ENCODE assay signal across 22 cellular contexts in genomic region chr10:644943-645334, GRCh38. TPM values are rescaled to one million over a fixed set of nuclear protein-coding genes. Genes with fewer than 3 reads are reported as not detected.
DNase-seq lines count a peak whose midpoint lies in the region; ATAC-seq, FAIRE-seq and TF ChIP-seq lines count a peak whose summit lies in the region.
"Had no signal": no experiment of that assay in that cellular context is flagged by ENCODE, and none has a peak within 500 bp of the region (broad histone marks: within the 10 kb centered on the region; RNA-seq: fewer than 3 reads in every experiment).

No MANE protein-coding gene starts in this region.

- no peaks in the 10 kb centered on the region for H4K20me1 ChIP-seq in HepG2 (ENCODE audit: insufficient read depth, low read length)

- H3K4me2 ChIP-seq in HepG2 (ENCODE audit: low read depth, low read length) = no peak overlapping the region
- H3K4me2 ChIP-seq: BLaER1 treated with 17β-estradiol and CSF1 and Interleukin-3, amounts not matched to agents 10 nM and 100 nM; GM23338 had no signal

- H3K79me2 ChIP-seq in HepG2 (ENCODE audit: insufficient read depth, low read length) = peaks cover 11% of the 10 kb centered on the region

- H3K4me3 Mint-ChIP-seq in type B pancreatic cell = no peak overlapping the region
- no peak overlapping the region for H3K4me3 Mint-ChIP-seq in activated CD8-positive, alpha-beta T cell treated with anti-CD3 and anti-CD28 coated beads for 36 hours
- H3K4me3 Mint-ChIP-seq: CD14-positive monocyte; CD4-positive, alpha-beta T cell; CD8-positive, alpha-beta memory T cell; GM23338; H9; HFFc6 had no signal

- H3K36me3 Mint-ChIP-seq in type B pancreatic cell = peaks cover 18% of the 10 kb centered on the region
- H3K36me3 Mint-ChIP-seq in activated CD8-positive, alpha-beta T cell treated with anti-CD3 and anti-CD28 coated beads for 36 hours (ENCODE audit: low read depth) = no peaks in the 10 kb centered on the region
- H3K36me3 Mint-ChIP-seq: CD14-positive monocyte; CD8-positive, alpha-beta memory T cell had no signal

- no peak for FAIRE-seq in HepG2 (lab: Jason Lieb, UNC)
- FAIRE-seq: D721Med, GM12878 had no signal

- peaks cover 12% of the 10 kb centered on the region for H3K4me1 ChIP-seq in HepG2 (ENCODE audit: insufficient read depth, low read length)
- H3K4me1 ChIP-seq in right lobe of liver = no peaks in the 10 kb centered on the region
- H3K4me1 ChIP-seq: BE2C had no signal

- peaks cover 10% of the 10 kb centered on the region for H3K4me1 Mint-ChIP-seq in type B pancreatic cell (ENCODE audit: unreplicated experiment)
- no peaks in the 10 kb centered on the region for H3K4me1 Mint-ChIP-seq in activated CD8-positive, alpha-beta T cell treated with anti-CD3 and anti-CD28 coated beads for 36 hours (ENCODE audit: low read depth)
- H3K4me1 Mint-ChIP-seq: CD14-positive monocyte; CD8-positive, alpha-beta memory T cell had no signal

- no peak overlapping the region for H3K27ac ChIP-seq in HepG2 (ENCODE audit: extremely low read length, insufficient read depth, low read length)
- peak overlapping the region in 1 of 3 donors; percentile 13 for H3K27ac ChIP-seq in right lobe of liver
- H3K27ac ChIP-seq: BLaER1 treated with 17β-estradiol and CSF1 and Interleukin-3, amounts not matched to agents 10 nM and 100 nM had no signal

- H3K27me3 Mint-ChIP-seq in type B pancreatic cell = no peaks in the 10 kb centered on the region
- H3K27me3 Mint-ChIP-seq in activated CD8-positive, alpha-beta T cell treated with anti-CD3 and anti-CD28 coated beads for 36 hours = no peaks in the 10 kb centered on the region
- H3K27me3 Mint-ChIP-seq: CD4-positive, alpha-beta T cell had no signal

- no peaks in the 10 kb centered on the region for H3K9me3 ChIP-seq in HepG2 (ENCODE audit: low read length)
- no peaks in the 10 kb centered on the region for H3K9me3 ChIP-seq in right lobe of liver
- H3K9me3 ChIP-seq: BE2C had no signal

- in situ Hi-C loops in HepG2 (cut with HindIII; ENCODE audit: extremely low pct_ligation_motif_present, low pct_unique_long_range_greater_than_20kb) = no loop called here

- peak overlapping the region; percentile 88 for H3K27ac Mint-ChIP-seq in type B pancreatic cell
- no peak overlapping the region for H3K27ac Mint-ChIP-seq in activated CD8-positive, alpha-beta T cell treated with anti-CD3 and anti-CD28 coated beads for 36 hours
- H3K27ac Mint-ChIP-seq: CD14-positive monocyte; CD4-positive, alpha-beta T cell; CD8-positive, alpha-beta memory T cell; GM23338; HFFc6 had no signal

- H2AFZ ChIP-seq in HepG2 (ENCODE audit: low read length) = no peak overlapping the region
- H2AFZ ChIP-seq: GM23338 had no signal

- H3K9me3 Mint-ChIP-seq in type B pancreatic cell = no peaks in the 10 kb centered on the region
- no peaks in the 10 kb centered on the region for H3K9me3 Mint-ChIP-seq in activated CD8-positive, alpha-beta T cell treated with anti-CD3 and anti-CD28 coated beads for 36 hours
- H3K9me3 Mint-ChIP-seq: CD4-positive, alpha-beta T cell had no signal

- POLR2A ChIA-PET in HepG2 (lab: Yijun Ruan, JAX) = no interaction called here
- POLR2A ChIA-PET in activated CD8-positive, alpha-beta T cell treated with anti-CD3 and anti-CD28 coated beads for 36 hours (lab: Charles Lee) = no interaction called here

- intact Hi-C loops in HepG2 (cut with micrococcal nuclease; ENCODE audit: unreplicated experiment) (loop anchor here (1.0 kb wide), 1 partner anchor 48 kb away; no protein-coding TSS in a partner anchor), right lobe of liver (cut with DNase I) (no loop called here)
- intact Hi-C loops in activated CD8-positive, alpha-beta T cell treated with anti-CD3 and anti-CD28 coated beads for 36 hours (cut with micrococcal nuclease) = no loop called here

- no peak overlapping the region for H3K9ac ChIP-seq in HepG2 (ENCODE audit: insufficient read depth, low read depth, low read length)
- H3K9ac ChIP-seq: BLaER1 treated with 17β-estradiol and CSF1 and Interleukin-3, amounts not matched to agents 10 nM and 100 nM had no signal

- no peak for TF ChIP-seq RAD21 in HepG2 (CRISPR knock-in tag; IDR thresholded peaks at IDR 0.05)

- H3K4me3 ChIP-seq in HepG2 (replicated peaks in 1 of 3; ENCODE audit: insufficient read depth in 1 of 3, low read depth in 2 of 3, low read length in 3 of 3) = no peak overlapping the region
- no peak overlapping the region for H3K4me3 ChIP-seq in right lobe of liver
- H3K4me3 ChIP-seq: BLaER1 treated with 17β-estradiol and CSF1 and Interleukin-3, amounts not matched to agents 10 nM and 100 nM; GM12878; GM23338 had no signal

- DNase-seq in HepG2 (ENCODE audit: low spot score) = no peak
- DNase-seq in right lobe of liver = no peak
- DNase-seq in mesenteric fat pad (ENCODE audit: low spot score) = peak; percentile 30
- DNase-seq in type B pancreatic cell (ENCODE audit: extremely low spot score, unreplicated experiment) = no peak
- DNase-seq in AG08396 (ENCODE audit: low spot score) = no peak
- DNase-seq in activated CD8-positive, alpha-beta T cell treated with anti-CD3 and anti-CD28 coated beads for 36 hours = no peak
- DNase-seq: AML-193; BE2C; CD4-positive, alpha-beta T cell; CD8-positive, alpha-beta memory T cell; DMS 273 treated with DMSO at 0.1 percent for 48 hours; DMS79; EL; GDM1; H9; HFFc6 had no signal

- CTCF ChIA-PET in HepG2 (lab: Yijun Ruan, JAX; ENCODE audit: low intra/inter-chr PET ratio, low total read pairs) = no interaction called here
- CTCF ChIA-PET in activated CD8-positive, alpha-beta T cell treated with anti-CD3 and anti-CD28 coated beads for 36 hours (lab: Charles Lee) = no interaction called here

- TF ChIP-seq POLR2A in HepG2 (IDR thresholded peaks at IDR 0.05; ENCODE audit: insufficient read depth in 1 of 2, low read depth in 2 of 2, low read length in 2 of 2) = no peak
- TF ChIP-seq POLR2A in right lobe of liver (IDR thresholded peaks at IDR 0.05) = no peak

- TF ChIP-seq EP300 in HepG2 (IDR thresholded peaks at IDR 0.05; ENCODE audit: low read depth in 2 of 2, low read length in 2 of 2) (no peak), HepG2 (CRISPR knock-in tag; IDR thresholded peaks at IDR 0.05; ENCODE audit: borderline replicate concordance) (no peak)

- H3K27me3 ChIP-seq in HepG2 (ENCODE audit: control insufficient read depth in 1 of 2, insufficient read depth in 2 of 2, low read length in 2 of 2) (no peaks in the 10 kb centered on the region), right lobe of liver (no peaks in the 10 kb centered on the region)
- H3K27me3 ChIP-seq: BE2C; BLaER1 treated with 17β-estradiol and CSF1 and Interleukin-3, amounts not matched to agents 10 nM and 100 nM had no signal

- no TSS peak for BruUV-seq in HepG2 (replicated peaks; lab: Mats Ljungman, UMichigan)

- H3K36me3 ChIP-seq in HepG2 (replicated peaks in 1 of 2; ENCODE audit: control insufficient read depth in 1 of 2, insufficient read depth in 2 of 2, low read length in 2 of 2) = no peaks in the 10 kb centered on the region
- no peaks in the 10 kb centered on the region for H3K36me3 ChIP-seq in right lobe of liver
- H3K36me3 ChIP-seq: BE2C had no signal

- WGBS in HepG2 (ENCODE audit: low lambda C conversion rate) = 91% methylated on average over 5 of the region's 5 CpGs
- 96% methylated on average over 3 of the region's 5 CpGs for WGBS in right lobe of liver (ENCODE audit: insufficient coverage, low coverage, low lambda C conversion rate, missing lambda C conversion rate)

- ATAC-seq in HepG2 = no peak
- no peak for ATAC-seq in right lobe of liver
- ATAC-seq in activated CD8-positive, alpha-beta T cell treated with anti-CD3 and anti-CD28 coated beads for 36 hours = no peak
- ATAC-seq: GM12878, GM23338, HCT116 had no signal

- TF ChIP-seq CTCF in HepG2 (CRISPR knock-in tag; IDR thresholded peaks at IDR 0.05) (no peak), right lobe of liver (IDR thresholded peaks at IDR 0.05) (no peak), type B pancreatic cell (conservative IDR thresholded peaks at IDR 0.05) (no peak)
- no peak for TF ChIP-seq CTCF in activated CD8-positive, alpha-beta T cell treated with anti-CD3 and anti-CD28 coated beads for 36 hours (IDR thresholded peaks at IDR 0.05)

TF ChIP-seq in HepG2, 621 proteins besides CTCF, POLR2A, EP300 and RAD21:
- TF ChIP-seq TARDBP (CRISPR knock-in tag; IDR thresholded peaks at IDR 0.05) = no peak
- peak; percentile 98; the same call in 1 of the 2 replicates for TF ChIP-seq ZNF34 (CRISPR knock-in tag; IDR thresholded peaks at IDR 0.05; ENCODE audit: borderline replicate concordance)
TF ChIP-seq in HepG2: peak in this region for 1.

RNA-seq across cellular contexts. Expression of gene DIP2C, which starts 44.5 kb away (rescaled TPM):
- total RNA-seq in HepG2 (2016; rRNA removed; fragmentation: Illumina TruSeq; extraction: Trizol) (2.2 and 2.7 TPM in 2 replicates), right lobe of liver (10 to 100 TPM in 5 of 6 experiments, 1 to 10 TPM in 1; 8.0 to 13.5 (median 11.7) TPM), mesenteric fat pad (38.5 TPM), type B pancreatic cell (ENCODE audit: low replicate concordance) (22.6 and 23.1 TPM in 2 replicates)
- 4.0 and 4.2 TPM in 2 replicates for total RNA-seq in HepG2 (2016; cell fraction: cytosol; rRNA removed; fragmentation: Illumina TruSeq; extraction: Trizol; ENCODE audit: low read depth)
- total RNA-seq in HepG2 (2016; cell fraction: insoluble cytoplasmic fraction; rRNA removed; fragmentation: Illumina TruSeq; extraction: Trizol) = 2.2 and 2.3 TPM in 2 replicates
- 2.5 and 3.0 TPM in 2 replicates for total RNA-seq in HepG2 (2016; cell fraction: membrane; rRNA removed; fragmentation: Illumina TruSeq; extraction: Trizol)
- 2.7 and 3.4 TPM in 2 replicates for total RNA-seq in HepG2 (2016; cell fraction: nucleus; rRNA removed; fragmentation: Illumina TruSeq; extraction: Trizol)
- 2.7 and 3.0 TPM in 2 replicates for polyA plus RNA-seq in HepG2 (2011; rRNA removed)
- 2.9 and 3.2 TPM in 2 replicates for polyA plus RNA-seq in HepG2 (2011; cell fraction: cytosol; rRNA removed)
- 8.3 and 9.5 TPM in 2 replicates for polyA plus RNA-seq in HepG2 (2011; cell fraction: nucleus; rRNA removed)
- 3.6 and 4.9 TPM in 2 replicates for polyA plus RNA-seq in HepG2 (2012)
- 0.23 TPM in 2 replicates for polyA plus RNA-seq in HepG2 (2016; cell fraction: cytosol; fragmentation: Illumina TruSeq; extraction: Trizol; ENCODE audit: low read depth)
- polyA plus RNA-seq in HepG2 (2016; cell fraction: insoluble cytoplasmic fraction; fragmentation: Illumina TruSeq; extraction: Trizol; ENCODE audit: low read depth) = 2.0 and 2.4 TPM in 2 replicates
- polyA plus RNA-seq in HepG2 (2016; cell fraction: membrane; fragmentation: Illumina TruSeq; extraction: Trizol; ENCODE audit: low read depth) = 0.55 and 0.69 TPM in 2 replicates
- polyA plus RNA-seq in HepG2 (2016; cell fraction: nucleus; fragmentation: Illumina TruSeq; extraction: Trizol; ENCODE audit: insufficient read depth, low read depth) = 4.2 and 4.7 TPM in 2 replicates
- 0.70 and 7.2 TPM in 2 replicates for polyA minus RNA-seq in HepG2 (2011; rRNA and poly(A)+ RNA removed; ENCODE audit: low replicate concordance)
- 3.9 and 4.3 TPM in 2 replicates for polyA minus RNA-seq in HepG2 (2011; cell fraction: cytosol; rRNA and poly(A)+ RNA removed)
- polyA minus RNA-seq in HepG2 (2011; cell fraction: nucleus; rRNA and poly(A)+ RNA removed) = 7.5 and 9.1 TPM in 2 replicates
- under 1 TPM; 0.85 to 0.95 TPM for total RNA-seq in activated CD8-positive, alpha-beta T cell treated with anti-CD3 and anti-CD28 coated beads for 36 hours
- polyA plus RNA-seq: CD14-positive monocyte had no signal
